Comparison of ENCODE assay signal across 10 cellular contexts in genomic region chr4:87530868-87531267, GRCh38. TPM values are rescaled to one million over a fixed set of nuclear protein-coding genes. Genes with fewer than 3 reads are reported as not detected.
DNase-seq lines count a peak whose midpoint lies in the region; ATAC-seq and TF ChIP-seq lines count a peak whose summit lies in the region.
"Had no signal": no experiment of that assay in that cellular context is flagged by ENCODE, and none has a peak within 500 bp of the region (broad histone marks: within the 10 kb centered on the region; RNA-seq: fewer than 3 reads in every experiment).

No MANE protein-coding gene starts in this region.

- peak; percentile 90 for ATAC-seq in upper lobe of right lung
- ATAC-seq: activated CD8-positive, alpha-beta T cell treated with anti-CD3 and anti-CD28 coated beads for 36 hours had no signal

- TF ChIP-seq POLR2A in adrenal gland (IDR thresholded peaks at IDR 0.05), result peak in 1 of 2 donors; percentile 4

- peak; percentile 33 to 78 (median 60) for DNase-seq in adrenal gland
- DNase-seq in fibroblast of lung (ENCODE audit: low read depth in 2 of 2), result peak; percentile 66 to 96
- DNase-seq in upper lobe of right lung, result no peak
- DNase-seq in NCI-H1092 (lab: John Stamatoyannopoulos, UW), result no peak
- DNase-seq in GM13977 (ENCODE audit: low spot score), result no peak
- no peak for DNase-seq in RKO (ENCODE audit: low spot score)
- DNase-seq: activated CD8-positive, alpha-beta T cell treated with anti-CD3 and anti-CD28 coated beads for 36 hours; NCI-H1048; SHP77 treated with DMSO at 0.1 percent for 48 hours had no signal

- in situ Hi-C loops in GM13977 (cut with MboI; ENCODE audit: low pct_unique_long_range_greater_than_20kb, low sequenced_read_pairs, unreplicated experiment), result no loop called here

- no peaks in the 10 kb centered on the region for H3K36me3 ChIP-seq in adrenal gland (replicated peaks in 1 of 2)
- H3K36me3 ChIP-seq in fibroblast of lung (ENCODE audit: control insufficient read depth, insufficient read depth, low read length), result no peaks in the 10 kb centered on the region
- H3K36me3 ChIP-seq in muscle layer of duodenum (ENCODE audit: control insufficient read depth in 1 of 2, insufficient read depth in 2 of 2, low read length in 2 of 2), result no peaks in the 10 kb centered on the region
- H3K36me3 ChIP-seq in upper lobe of right lung, result no peaks in the 10 kb centered on the region

- no peak overlapping the region for H2AFZ ChIP-seq in fibroblast of lung (ENCODE audit: low read length)

- H3K4me2 ChIP-seq in fibroblast of lung (ENCODE audit: extremely low read depth, insufficient read depth, low read length), result peak overlapping the region; percentile 16

- H3K4me3 ChIP-seq in adrenal gland, result peak overlapping the region in 1 of 4 donors; percentile 1
- no peak overlapping the region for H3K4me3 ChIP-seq in fibroblast of lung (replicated peaks in 1 of 4; ENCODE audit: control extremely low read depth in 1 of 4, insufficient read depth in 1 of 4, low read depth in 3 of 4, low read length in 4 of 4)
- H3K4me3 ChIP-seq in muscle layer of duodenum (ENCODE audit: low read depth in 1 of 2, low read length in 2 of 2), result peak overlapping the region in 1 of 2 donors; percentile 64
- H3K4me3 ChIP-seq in upper lobe of right lung, result peak overlapping the region; percentile 54

- TF ChIP-seq CTCF in adrenal gland (IDR thresholded peaks at IDR 0.05) (no peak), fibroblast of lung (conservative IDR thresholded peaks at IDR 0.05 in 1 of 2, IDR thresholded peaks at IDR 0.05 in 1 of 2; ENCODE audit: low read depth in 1 of 2, low read length in 2 of 2) (no peak), upper lobe of right lung (IDR thresholded peaks at IDR 0.05) (no peak), GM13977 (IDR thresholded peaks at IDR 0.05; ENCODE audit: extremely low read depth, insufficient read depth, missing control alignments) (no peak)

- WGBS in adrenal gland, 4 donors, result 15 to 27% (median 20%) methylated on average over 4 of the region's 4 CpGs

- H4K20me1 ChIP-seq in fibroblast of lung (ENCODE audit: control insufficient read depth, extremely low read depth, insufficient read depth, low read length), result no peaks in the 10 kb centered on the region

- no peaks in the 10 kb centered on the region for H3K9me3 ChIP-seq in adrenal gland (replicated peaks in 1 of 3)
- H3K9me3 ChIP-seq in fibroblast of lung (ENCODE audit: control insufficient read depth, insufficient read depth, low read depth, low read length), result no peaks in the 10 kb centered on the region
- no peaks in the 10 kb centered on the region for H3K9me3 ChIP-seq in muscle layer of duodenum (ENCODE audit: control insufficient read depth in 1 of 2, low read length in 2 of 2)
- no peaks in the 10 kb centered on the region for H3K9me3 ChIP-seq in upper lobe of right lung

- H3K27ac ChIP-seq in adrenal gland, result peak overlapping the region in 2 of 5 donors; percentile 44 to 62
- H3K27ac ChIP-seq in fibroblast of lung (ENCODE audit: insufficient read depth, low read length), result no peak overlapping the region
- H3K27ac ChIP-seq in muscle layer of duodenum (ENCODE audit: low read length), result peak overlapping the region; percentile 97
- peak overlapping the region; percentile 89 for H3K27ac ChIP-seq in upper lobe of right lung

- H3K79me2 ChIP-seq in fibroblast of lung (ENCODE audit: control insufficient read depth, insufficient read depth, low read length), result no peaks in the 10 kb centered on the region

- H3K27me3 ChIP-seq in adrenal gland (no peaks in the 10 kb centered on the region), fibroblast of lung (ENCODE audit: control insufficient read depth, insufficient read depth, low read length) (no peaks in the 10 kb centered on the region), muscle layer of duodenum (ENCODE audit: low read depth, low read length) (no peaks in the 10 kb centered on the region), upper lobe of right lung (no peaks in the 10 kb centered on the region)

- H3K9ac ChIP-seq in fibroblast of lung (ENCODE audit: insufficient read depth, low read length), result no peak overlapping the region

- intact Hi-C loops in adrenal gland (cut with DNase I), result no loop called here
- intact Hi-C loops in upper lobe of right lung (cut with DNase I), result no loop called here

- H3K4me1 ChIP-seq in adrenal gland (replicated peaks in 1 of 2), result peaks cover 0 to 22% of the 10 kb centered on the region in 2 donors
- peaks cover 3% of the 10 kb centered on the region for H3K4me1 ChIP-seq in fibroblast of lung (ENCODE audit: control insufficient read depth, extremely low read depth, insufficient read depth, low read length)
- peaks cover 7% of the 10 kb centered on the region in 2 donors for H3K4me1 ChIP-seq in muscle layer of duodenum (ENCODE audit: control insufficient read depth in 1 of 2, insufficient read depth in 2 of 2, low read length in 2 of 2)
- peaks cover 15% of the 10 kb centered on the region for H3K4me1 ChIP-seq in upper lobe of right lung

RNA-seq across cellular contexts. Expression of gene SPARCL1, which starts 1.7 kb away (rescaled TPM):
- total RNA-seq in adrenal gland (100 to 1,000 TPM in 6 of 8 donors, 10 to 100 TPM in 2; 49.7 to 201 (median 152) TPM), fibroblast of lung (2.3 and 4.1 TPM in 2 replicates), upper lobe of right lung (369 TPM)
- polyA plus RNA-seq in adrenal gland (100 to 1,000 TPM in 1 of 3 donors, 10 to 100 TPM in 2; 57.6 to 143 (median 87.3) TPM), fibroblast of lung (0.64 and 0.70 TPM in 2 replicates)
- 0.36 and 0.37 TPM in 2 replicates for polyA plus RNA-seq in fibroblast of lung (2012)
- not detected in 2 replicates for polyA minus RNA-seq in fibroblast of lung (ENCODE audit: low replicate concordance)
- total RNA-seq: activated CD8-positive, alpha-beta T cell treated with anti-CD3 and anti-CD28 coated beads for 36 hours had no signal

Comparison
In these comparisons a context has a peak if more than half of its experiments do, and no peak if none do; other contexts are left out.
1. DNase-seq: peak in adrenal gland (7 of 7) and fibroblast of lung (2 of 2); none in upper lobe of right lung (single experiment), NCI-H1092 (single experiment), GM13977 (single experiment) and RKO (single experiment).